ENCODE assay signal across 18 cellular contexts in the genomic region with DNA sequence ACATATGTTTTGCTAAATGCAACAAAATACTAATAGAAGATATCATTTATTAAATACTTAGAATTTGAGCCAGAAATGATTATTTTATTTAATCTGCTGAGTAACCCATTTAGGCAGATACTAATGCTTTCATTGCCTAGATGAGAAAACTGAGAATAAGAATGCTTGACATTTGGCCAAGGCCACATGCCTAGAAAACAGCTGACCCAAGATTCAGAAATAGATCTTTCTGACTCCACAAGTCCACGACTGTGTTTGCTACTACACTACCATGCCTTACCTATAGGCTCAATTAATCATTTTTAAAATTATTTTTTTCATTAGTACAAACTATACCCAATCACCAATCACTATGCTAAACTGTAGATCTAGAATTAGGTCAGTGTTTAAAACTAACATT.
DNase-seq lines count a peak whose midpoint lies in the region; FAIRE-seq and TF ChIP-seq lines count a peak whose summit lies in the region.
"Had no signal": no experiment of that assay in that cellular context is flagged by ENCODE, and none has a peak within 500 bp of the region (broad histone marks: within the 10 kb centered on the region; RNA-seq: fewer than 3 reads in every experiment).

No MANE protein-coding gene starts in this region.

- H3K4me3 Mint-ChIP-seq in astrocyte (ENCODE audit: unreplicated experiment), result no peak overlapping the region
- H3K4me3 Mint-ChIP-seq: activated naive CD8-positive, alpha-beta T cell treated with anti-CD3 and anti-CD28 coated beads, Interleukin-2, amount 50 U/mL, for 24 hours; natural killer cell had no signal

- H3F3A ChIP-seq in GM23248 (ENCODE audit: insufficient read depth), result 0 out of 2 replicates have a peak, but pooled peaks cover 7% of the 10 kb centered on the region

- H3K27me3 Mint-ChIP-seq in astrocyte (ENCODE audit: low read depth, unreplicated experiment), result no peaks in the 10 kb centered on the region
- H3K27me3 Mint-ChIP-seq: activated naive CD8-positive, alpha-beta T cell treated with anti-CD3 and anti-CD28 coated beads, Interleukin-2, amount 50 U/mL, for 24 hours had no signal

- peaks cover 15% of the 10 kb centered on the region for H3K4me1 ChIP-seq in GM23248 (ENCODE audit: insufficient read depth)
- no peaks in the 10 kb centered on the region for H3K4me1 ChIP-seq in astrocyte (ENCODE audit: insufficient read depth, low read length)

- H4K20me1 ChIP-seq in GM23248 (ENCODE audit: insufficient read depth) (no peaks in the 10 kb centered on the region), astrocyte (ENCODE audit: insufficient read depth, low read length) (no peaks in the 10 kb centered on the region)

- no peak overlapping the region for H3K27ac Mint-ChIP-seq in astrocyte (ENCODE audit: unreplicated experiment)
- H3K27ac Mint-ChIP-seq: activated naive CD8-positive, alpha-beta T cell treated with anti-CD3 and anti-CD28 coated beads, Interleukin-2, amount 50 U/mL, for 24 hours; natural killer cell had no signal

- H3K36me3 ChIP-seq in GM23248 (ENCODE audit: low read depth) (no peaks in the 10 kb centered on the region; the same call in 1 of the 2 replicates), astrocyte (ENCODE audit: insufficient read depth, low read length) (no peaks in the 10 kb centered on the region)

- no peaks in the 10 kb centered on the region for H3K9me3 ChIP-seq in GM23248 (ENCODE audit: low read depth)
- no peaks in the 10 kb centered on the region for H3K9me3 ChIP-seq in astrocyte (ENCODE audit: insufficient read depth, low read depth, low read length)
- H3K9me3 ChIP-seq: spleen had no signal

- in situ Hi-C loops in GM23248 (cut with MboI), result no loop called here

- no peaks in the 10 kb centered on the region for H3K9me2 ChIP-seq in GM23248 (ENCODE audit: insufficient read depth)

- H3K4me2 ChIP-seq in GM23248 (ENCODE audit: unreplicated experiment), result no peak overlapping the region
- no peak overlapping the region for H3K4me2 ChIP-seq in astrocyte (ENCODE audit: low read length)

- H3K27me3 ChIP-seq in GM23248 (replicated peaks; ENCODE audit: insufficient read depth) (no peaks in the 10 kb centered on the region), astrocyte (ENCODE audit: insufficient read depth, low read length) (no peaks in the 10 kb centered on the region)
- H3K27me3 ChIP-seq: spleen had no signal

- H3K27ac ChIP-seq in GM23248, result no peak overlapping the region
- H3K27ac ChIP-seq in astrocyte (ENCODE audit: low read depth, low read length), result no peak overlapping the region
- H3K27ac ChIP-seq: parathyroid adenoma, spleen had no signal

- H3K4me1 Mint-ChIP-seq in astrocyte (ENCODE audit: low read depth, unreplicated experiment), result peaks cover 3% of the 10 kb centered on the region
- H3K4me1 Mint-ChIP-seq: natural killer cell had no signal

- no peak overlapping the region for H2AFZ ChIP-seq in GM23248
- H2AFZ ChIP-seq in astrocyte (ENCODE audit: low read depth, low read length), result no peak overlapping the region
- H2AFZ ChIP-seq: parathyroid adenoma had no signal

- DNase-seq in GM23248 (peak; percentile 15), astrocyte (ENCODE audit: low read depth) (peak; percentile 43), fibroblast of villous mesenchyme (ENCODE audit: low read depth) (peak; percentile 24), stromal cell of bone marrow (ENCODE audit: low read depth) (peak; percentile 19), amygdala (lab: John Stamatoyannopoulos, UW) (no peak), GM19239 (ENCODE audit: insufficient read length, low spot score) (no peak), NCI-H2107 (lab: John Stamatoyannopoulos, UW) (no peak)
- DNase-seq: activated CD4-positive, alpha-beta T cell treated with anti-CD3 and anti-CD28 coated beads for 48 hours; activated naive CD8-positive, alpha-beta T cell treated with anti-CD3 and anti-CD28 coated beads, Interleukin-2, amount 50 U/mL, for 24 hours; central memory CD4-positive, alpha-beta T cell; effector CD4-positive, alpha-beta T cell; kidney; mesenchymal stem cell; natural killer cell; NCI-H2029 treated with DMSO at 0.1 percent for 48 hours; NCI-H524; spleen had no signal

- 10 to 19% methylated on average over 1 of the region's 1 CpG for WGBS in GM23248 (ENCODE audit: low coverage in 1 of 2, low lambda C conversion rate in 2 of 2, missing lambda C conversion rate in 2 of 2), 2 experiments

- H3K9me3 Mint-ChIP-seq in astrocyte (ENCODE audit: unreplicated experiment), result no peaks in the 10 kb centered on the region
- H3K9me3 Mint-ChIP-seq: activated naive CD8-positive, alpha-beta T cell treated with anti-CD3 and anti-CD28 coated beads, Interleukin-2, amount 50 U/mL, for 24 hours; natural killer cell had no signal

- H3K9ac ChIP-seq in GM23248 (no peak overlapping the region), astrocyte (ENCODE audit: low read length) (no peak overlapping the region)
- H3K9ac ChIP-seq: parathyroid adenoma had no signal

- no peak for TF ChIP-seq CTCF in astrocyte (IDR thresholded peaks at IDR 0.05; ENCODE audit: insufficient read depth, low read depth, low read length)
- TF ChIP-seq CTCF in fibroblast of villous mesenchyme (IDR thresholded peaks at IDR 0.05; ENCODE audit: insufficient read depth, low read depth, low read length), result no peak

- no peak for FAIRE-seq in astrocyte (lab: Jason Lieb, UNC)
- FAIRE-seq in GM19239 (lab: Jason Lieb, UNC), result no peak
- FAIRE-seq: kidney had no signal

- no peak overlapping the region for H3K4me3 ChIP-seq in GM23248
- H3K4me3 ChIP-seq in astrocyte (ENCODE audit: insufficient read depth, low read depth, low read length), result no peak overlapping the region
- H3K4me3 ChIP-seq in fibroblast of villous mesenchyme (ENCODE audit: low read depth, low read length), result no peak overlapping the region
- H3K4me3 ChIP-seq: spleen had no signal

- H3K36me3 Mint-ChIP-seq in astrocyte (ENCODE audit: low read depth, unreplicated experiment), result peaks cover 2% of the 10 kb centered on the region
- H3K36me3 Mint-ChIP-seq: natural killer cell had no signal

- no peaks in the 10 kb centered on the region for H3K79me2 ChIP-seq in GM23248 (ENCODE audit: insufficient read depth)
- H3K79me2 ChIP-seq in astrocyte (ENCODE audit: insufficient read depth, low read length), result no peaks in the 10 kb centered on the region
- H3K79me2 ChIP-seq: parathyroid adenoma had no signal

Comparison
In these comparisons a context has a peak if more than half of its experiments do, and no peak if none do; other contexts are left out.
1. DNase-seq: peak in GM23248 (single experiment), astrocyte (single experiment), fibroblast of villous mesenchyme (single experiment) and stromal cell of bone marrow (single experiment); none in amygdala (0 of 56), GM19239 (single experiment) and NCI-H2107 (single experiment).